In genomic region chr6:168208436-168208835, GRCh38 we compare ENCODE assay signal across 5 cellular contexts.
"Had no signal": no experiment of that assay in that cellular context is flagged by ENCODE, and none has a peak within 500 bp of the region (broad histone marks: within the 10 kb centered on the region; RNA-seq: fewer than 3 reads in every experiment).

No MANE protein-coding gene starts in this region.

- H3K36me3 Mint-ChIP-seq: IgD-negative memory B cell had no signal

- H3K27ac ChIP-seq: GM23248, HL-60 had no signal

- H3K9ac ChIP-seq: GM23248 had no signal

- H3K27me3 Mint-ChIP-seq: IgD-negative memory B cell had no signal

- H2AFZ ChIP-seq: GM23248 had no signal

- H3K4me3 ChIP-seq: GM23248 had no signal

- DNase-seq: GM23248, HCEC 1CT, KBM-7 had no signal

- H3K27ac Mint-ChIP-seq: IgD-negative memory B cell had no signal
